15 cellular contexts compared by ENCODE assay signal in genomic region chr20:57386762-57387161, GRCh38. TPM values are rescaled to one million over a fixed set of nuclear protein-coding genes. Genes with fewer than 3 reads are reported as not detected.
DNase-seq lines count a peak whose midpoint lies in the region; TF ChIP-seq lines count a peak whose summit lies in the region.
"Had no signal": no experiment of that assay in that cellular context is flagged by ENCODE, and none has a peak within 500 bp of the region (broad histone marks: within the 10 kb centered on the region; RNA-seq: fewer than 3 reads in every experiment).

No MANE protein-coding gene starts in this region.

- no peak for TF ChIP-seq CTCF in chondrocyte (IDR thresholded peaks at IDR 0.05)
- TF ChIP-seq CTCF in Calu3 (IDR thresholded peaks at IDR 0.05; ENCODE audit: unreplicated experiment) = no peak

- H3K27ac Mint-ChIP-seq in activated naive CD4-positive, alpha-beta T cell treated with anti-CD3 and anti-CD28 coated beads, Interleukin-2, amount 10 ng/mL, durations not matched to agents 7 days and 5 days = no peak overlapping the region
- H3K27ac Mint-ChIP-seq in chondrocyte (ENCODE audit: unreplicated experiment) = no peak overlapping the region
- H3K27ac Mint-ChIP-seq in Calu3 (ENCODE audit: unreplicated experiment) = no peak overlapping the region
- H3K27ac Mint-ChIP-seq: CD8-positive, alpha-beta T cell had no signal

- no peaks in the 10 kb centered on the region for H3K27me3 ChIP-seq in H7 (ENCODE audit: control insufficient read depth, insufficient read depth, low read length)
- H3K27me3 ChIP-seq: BLaER1 treated with 17β-estradiol and CSF1 and Interleukin-3, amounts not matched to agents 10 nM and 100 nM had no signal

- H3K36me3 Mint-ChIP-seq in activated naive CD4-positive, alpha-beta T cell treated with anti-CD3 and anti-CD28 coated beads, Interleukin-2, amount 10 ng/mL, durations not matched to agents 7 days and 5 days = peaks cover 11% of the 10 kb centered on the region
- H3K36me3 Mint-ChIP-seq in chondrocyte (ENCODE audit: low read depth) = no peaks in the 10 kb centered on the region
- peaks cover 32% of the 10 kb centered on the region for H3K36me3 Mint-ChIP-seq in Calu3 (ENCODE audit: insufficient read depth, unreplicated experiment)

- no TSS peak for BruUV-seq in Calu3 (replicated peaks; lab: Mats Ljungman, UMichigan)

- no peaks in the 10 kb centered on the region for H3K9me3 Mint-ChIP-seq in activated naive CD4-positive, alpha-beta T cell treated with anti-CD3 and anti-CD28 coated beads, Interleukin-2, amount 10 ng/mL, durations not matched to agents 7 days and 5 days
- no peaks in the 10 kb centered on the region for H3K9me3 Mint-ChIP-seq in chondrocyte (ENCODE audit: low read depth)
- H3K9me3 Mint-ChIP-seq in Calu3 (ENCODE audit: low read depth, unreplicated experiment) = no peaks in the 10 kb centered on the region
- H3K9me3 Mint-ChIP-seq: CD8-positive, alpha-beta T cell had no signal

- H3K4me3 Mint-ChIP-seq in activated naive CD4-positive, alpha-beta T cell treated with anti-CD3 and anti-CD28 coated beads, Interleukin-2, amount 10 ng/mL, durations not matched to agents 7 days and 5 days = no peak overlapping the region
- no peak overlapping the region for H3K4me3 Mint-ChIP-seq in chondrocyte (ENCODE audit: unreplicated experiment)
- no peak overlapping the region for H3K4me3 Mint-ChIP-seq in Calu3 (ENCODE audit: low read depth, unreplicated experiment)
- H3K4me3 Mint-ChIP-seq: CD8-positive, alpha-beta T cell had no signal

- H3K4me3 ChIP-seq in H7 (ENCODE audit: insufficient read depth, low read depth, low read length) = no peak overlapping the region
- H3K4me3 ChIP-seq: BLaER1 treated with 17β-estradiol and CSF1 and Interleukin-3, amounts not matched to agents 10 nM and 100 nM had no signal

- no peaks in the 10 kb centered on the region for H3K27me3 Mint-ChIP-seq in activated naive CD4-positive, alpha-beta T cell treated with anti-CD3 and anti-CD28 coated beads, Interleukin-2, amount 10 ng/mL, durations not matched to agents 7 days and 5 days
- H3K27me3 Mint-ChIP-seq in chondrocyte (ENCODE audit: low read depth) (no peaks in the 10 kb centered on the region), Calu3 (ENCODE audit: unreplicated experiment) (no peaks in the 10 kb centered on the region)

- intact Hi-C loops in posterior vena cava (cut with DNase I) = loop anchor here (10.0 kb wide), 2 partner anchors 198 to 208 kb away; no protein-coding TSS in a partner anchor
- intact Hi-C loops in Calu3 (cut with micrococcal nuclease; ENCODE audit: unreplicated experiment) = loop anchor here (5.0 to 10.0 kb wide), 2 partner anchors 51 to 208 kb away; no protein-coding TSS in a partner anchor

- H3K4me1 Mint-ChIP-seq in activated naive CD4-positive, alpha-beta T cell treated with anti-CD3 and anti-CD28 coated beads, Interleukin-2, amount 10 ng/mL, durations not matched to agents 7 days and 5 days = peaks cover 41% of the 10 kb centered on the region
- H3K4me1 Mint-ChIP-seq in chondrocyte (ENCODE audit: low read depth) (peaks cover 11% of the 10 kb centered on the region), Calu3 (ENCODE audit: low read depth, unreplicated experiment) (no peaks in the 10 kb centered on the region)

- CTCF ChIA-PET in activated naive CD4-positive, alpha-beta T cell treated with anti-CD3 and anti-CD28 coated beads, Interleukin-2, amount 10 ng/mL, durations not matched to agents 7 days and 5 days (lab: Charles Lee) = interaction anchor here (1.1 to 3.0 kb wide), 2 partner anchors 11 to 49 kb away, joined by 3 to 17 read pairs; no protein-coding TSS in a partner anchor
- CTCF ChIA-PET in Calu3 (lab: Charles Lee) = no interaction called here

- H3K36me3 ChIP-seq in H7 (replicated peaks; ENCODE audit: control insufficient read depth, insufficient read depth, low read length) = no peaks in the 10 kb centered on the region

- peak; percentile 17 for DNase-seq in activated naive CD4-positive, alpha-beta T cell treated with anti-CD3 and anti-CD28 coated beads, Interleukin-2, amount 10 ng/mL, durations not matched to agents 7 days and 5 days
- no peak for DNase-seq in activated naive CD4-positive, alpha-beta T cell treated with Interleukin-2 at 50 U/mL for 16 hours
- peak; percentile 9 for DNase-seq in H7
- peak; percentile 52 for DNase-seq in chondrocyte (ENCODE audit: low spot score)
- peak; percentile 60 for DNase-seq in posterior vena cava (ENCODE audit: low spot score)
- no peak for DNase-seq in NCI-H187 (lab: John Stamatoyannopoulos, UW)
- no peak for DNase-seq in stimulated activated CD4-positive, alpha-beta T cell treated with anti-CD3 and anti-CD28 coated beads, Interleukin-4, amount 100 ng/mL, for 4 hours
- DNase-seq in Calu3 = no peak
- DNase-seq: ACHN; CD8-positive, alpha-beta T cell; COR-L47; GF-D8 had no signal

RNA-seq across cellular contexts. Expression of gene RBM38, which starts 4.4 kb away (rescaled TPM):
- total RNA-seq in H7 (2014; rRNA removed; shearing (Covaris generic)) = 75.6 and 91.7 TPM in 2 replicates
- total RNA-seq in chondrocyte (10.8 to 12.0 TPM (median 11.2 TPM) in 3 replicates), posterior vena cava (10 to 100 TPM; 26.5 to 32.7 TPM), Calu3 (2022) (29.5 and 32.0 TPM in 2 replicates)

RNA-seq across cellular contexts. Expression of gene RAE1, which starts 35.7 kb away (rescaled TPM):
- 48.2 and 53.2 TPM in 2 replicates for total RNA-seq in H7 (2014; rRNA removed; shearing (Covaris generic))
- total RNA-seq in chondrocyte = 17.6 to 22.3 TPM (median 19.0 TPM) in 3 replicates
- 10 to 100 TPM; 10.6 to 14.3 TPM for total RNA-seq in posterior vena cava
- 59.5 and 64.1 TPM in 2 replicates for total RNA-seq in Calu3 (2022)

RNA-seq across cellular contexts. Expression of gene SPO11, which starts 57.2 kb away (rescaled TPM):
- total RNA-seq in H7 (2014; rRNA removed; shearing (Covaris generic)) = not detected in 2 replicates
- not detected in 3 replicates for total RNA-seq in chondrocyte
- total RNA-seq in posterior vena cava = not detected
- not detected in 2 replicates for total RNA-seq in Calu3 (2022)
- total RNA-seq: A172; CD8-positive, alpha-beta T cell; H4 had no signal

Comparison
In these comparisons a context has a peak if more than half of its experiments do, and no peak if none do; other contexts are left out.
1. DNase-seq: peak in activated naive CD4-positive, alpha-beta T cell treated with anti-CD3 and anti-CD28 coated beads, Interleukin-2, amount 10 ng/mL, durations not matched to agents 7 days and 5 days (single experiment), H7 (single experiment), chondrocyte (single experiment) and posterior vena cava (single experiment); none in activated naive CD4-positive, alpha-beta T cell treated with Interleukin-2 at 50 U/mL for 16 hours (single experiment), NCI-H187 (0 of 2), stimulated activated CD4-positive, alpha-beta T cell treated with anti-CD3 and anti-CD28 coated beads, Interleukin-4, amount 100 ng/mL, for 4 hours (0 of 2) and Calu3 (single experiment).